1 cellular context compared by ENCODE assay signal in genomic region chr18:62327977-62328376, GRCh38.
TF ChIP-seq lines count a peak whose summit lies in the region.

No MANE protein-coding gene starts in this region.

TF ChIP-seq in GM12878, 131 proteins besides CTCF, POLR2A, EP300 and RAD21 (continued from another document):
- TF ChIP-seq ZBTB33 (IDR thresholded peaks at IDR 0.05): no peak
TF ChIP-seq in GM12878: peak in this region for 1.
